In genomic region chr19:31555634-31556215, GRCh38 we compare ENCODE assay signal across 1 cellular context.
TF ChIP-seq lines count a peak whose summit lies in the region.

No MANE protein-coding gene starts in this region.

TF ChIP-seq in H1, 55 proteins besides CTCF, POLR2A, EP300 and RAD21 (continued from another document):
- TF ChIP-seq MAFK (IDR thresholded peaks at IDR 0.05; ENCODE audit: low read depth, low read length) (no peak), KDM1A (IDR thresholded peaks at IDR 0.05; ENCODE audit: borderline replicate concordance, low read length) (no peak), SP2 (IDR thresholded peaks at IDR 0.05; ENCODE audit: low read length) (no peak), SIN3A (conservative IDR thresholded peaks at IDR 0.05 in 1 of 2, IDR thresholded peaks at IDR 0.05 in 1 of 2; ENCODE audit: low read depth in 1 of 2, low read length in 2 of 2) (no peak), CTBP2 (IDR thresholded peaks at IDR 0.05; ENCODE audit: borderline replicate concordance, insufficient read depth, insufficient read length, low read length) (no peak), E2F6 (IDR thresholded peaks at IDR 0.05) (no peak), CHD2 (IDR thresholded peaks at IDR 0.05; ENCODE audit: low read length) (no peak), YY1 (IDR thresholded peaks at IDR 0.05; ENCODE audit: low read depth, low read length) (no peak)
